Comparison of ENCODE assay signal across 28 cellular contexts in the genomic region with DNA sequence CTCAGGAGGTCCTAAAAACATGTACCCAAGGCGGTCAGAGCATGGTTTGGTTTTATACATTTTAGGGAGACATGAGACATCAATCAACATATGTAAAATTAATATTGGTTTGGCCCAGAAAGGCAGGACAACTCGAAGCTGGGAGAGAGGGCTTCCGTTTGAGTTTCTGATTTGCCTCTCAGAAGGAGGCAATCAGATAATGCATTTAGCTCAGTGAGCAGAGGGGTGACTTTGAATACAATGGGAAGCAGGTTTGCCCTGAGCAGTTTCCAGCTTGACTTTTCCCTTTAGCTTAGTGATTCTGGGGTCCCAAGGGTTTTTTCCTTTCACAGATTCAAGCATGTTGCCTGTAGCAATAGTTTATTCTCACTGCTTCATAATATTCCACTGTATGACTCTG.
"Had no signal": no experiment of that assay in that cellular context is flagged by ENCODE, and none has a peak within 500 bp of the region (broad histone marks: within the 10 kb centered on the region; RNA-seq: fewer than 3 reads in every experiment).

No MANE protein-coding gene starts in this region.

- DNase-seq: activated CD4-positive, alpha-beta memory T cell treated with anti-CD3 and anti-CD28 coated beads for 36 hours; activated CD4-positive, alpha-beta T cell treated with anti-CD3 and anti-CD28 coated beads, Interleukin-2, amount 10 ng/mL, durations not matched to agents 24 days and 14 days; activated CD4-positive, CD25-positive, alpha-beta regulatory T cell treated with anti-CD3 and anti-CD28 coated beads, Interleukin-2, amount 50 U/mL, for 72 hours; activated CD8-positive, alpha-beta memory T cell treated with anti-CD3 and anti-CD28 coated beads, Interleukin-2, amount 50 U/mL, for 4 hours; activated gamma-delta T cell treated with Interleukin-2 at 50 U/mL for 16 hours; activated naive CD4-positive, alpha-beta T cell treated with anti-CD3 and anti-CD28 coated beads, Interleukin-2, amount 50 U/mL, for 16 hours; activated T-cell treated with anti-CD3 and anti-CD28 coated beads, Interleukin-2, amount 50 U/mL, for 24 hours; amniotic stem cell; central memory CD4-positive, alpha-beta T cell; foreskin melanocyte; left ventricle myocardium inferior; ovary; psoas muscle; sigmoid colon; small intestine; stimulated activated CD4-positive, alpha-beta T cell treated with anti-CD3 and anti-CD28 coated beads, Interleukin-4, amount 100 ng/mL, for 24 hours; stimulated activated naive CD8-positive, alpha-beta T cell treated with anti-CD3 and anti-CD28 coated beads, Interleukin-15, amount 100 ng/mL, for 72 hours; substantia nigra; thyroid gland; upper lobe of right lung had no signal

- H3K9me3 ChIP-seq: esophagus muscularis mucosa, ovary, psoas muscle, sigmoid colon, thyroid gland, upper lobe of right lung had no signal

- H3K27ac ChIP-seq: esophagus muscularis mucosa, left ventricle myocardium inferior, ovary, psoas muscle, sigmoid colon, thyroid gland, upper lobe of right lung, VCaP had no signal

- H3K4me3 ChIP-seq: esophagus muscularis mucosa, left ventricle myocardium inferior, lung, ovary, psoas muscle, sigmoid colon, thyroid gland, upper lobe of right lung had no signal

- FAIRE-seq: astrocyte, small intestine, TTC549 had no signal

- H3K27ac Mint-ChIP-seq: activated CD4-positive, alpha-beta memory T cell treated with anti-CD3 and anti-CD28 coated beads for 36 hours; activated CD4-positive, alpha-beta T cell treated with anti-CD3 and anti-CD28 coated beads, Interleukin-2, amount 10 ng/mL, durations not matched to agents 24 days and 14 days; activated T-cell treated with anti-CD3 and anti-CD28 coated beads, Interleukin-2, amount 50 U/mL, for 24 hours; activated T-helper 17 cell treated with anti-CD3 and anti-CD28 coated beads, Interleukin-2, amount 50 U/mL, for 72 hours; nephron; stimulated activated effector memory CD8-positive, alpha-beta T cell treated with anti-CD3 and anti-CD28 coated beads, Interleukin-12 subunit alpha, Interleukin-12 subunit beta, amount 100 ng/mL, for 72 hours; stimulated activated naive CD8-positive, alpha-beta T cell treated with anti-CD3 and anti-CD28 coated beads, Interleukin-15, amount 100 ng/mL, for 72 hours had no signal

- H3K36me3 ChIP-seq: esophagus muscularis mucosa, left ventricle myocardium inferior, ovary, sigmoid colon, thyroid gland, upper lobe of right lung had no signal

- ATAC-seq: activated T-helper 17 cell treated with anti-CD3 and anti-CD28 coated beads, Interleukin-2, amount 50 U/mL, for 72 hours; psoas muscle; stimulated activated effector memory CD8-positive, alpha-beta T cell treated with anti-CD3 and anti-CD28 coated beads, Interleukin-12 subunit alpha, Interleukin-12 subunit beta, amount 100 ng/mL, for 72 hours; stimulated activated naive CD8-positive, alpha-beta T cell treated with anti-CD3 and anti-CD28 coated beads, Interleukin-15, amount 100 ng/mL, for 72 hours; upper lobe of right lung had no signal

- H3K27me3 Mint-ChIP-seq: activated T-cell treated with anti-CD3 and anti-CD28 coated beads, Interleukin-2, amount 50 U/mL, for 24 hours; activated T-helper 17 cell treated with anti-CD3 and anti-CD28 coated beads, Interleukin-2, amount 50 U/mL, for 72 hours; stimulated activated naive CD8-positive, alpha-beta T cell treated with anti-CD3 and anti-CD28 coated beads, Interleukin-15, amount 100 ng/mL, for 72 hours had no signal

- H3K9me3 Mint-ChIP-seq: activated T-helper 17 cell treated with anti-CD3 and anti-CD28 coated beads, Interleukin-2, amount 50 U/mL, for 72 hours; nephron; stimulated activated effector memory CD8-positive, alpha-beta T cell treated with anti-CD3 and anti-CD28 coated beads, Interleukin-12 subunit alpha, Interleukin-12 subunit beta, amount 100 ng/mL, for 72 hours had no signal

- H3K27me3 ChIP-seq: esophagus muscularis mucosa, ovary, sigmoid colon, thyroid gland, upper lobe of right lung had no signal

- H3K4me3 Mint-ChIP-seq: activated CD4-positive, alpha-beta memory T cell treated with anti-CD3 and anti-CD28 coated beads for 36 hours; activated CD4-positive, alpha-beta T cell treated with anti-CD3 and anti-CD28 coated beads, Interleukin-2, amount 10 ng/mL, durations not matched to agents 24 days and 14 days; activated T-cell treated with anti-CD3 and anti-CD28 coated beads, Interleukin-2, amount 50 U/mL, for 24 hours; activated T-helper 17 cell treated with anti-CD3 and anti-CD28 coated beads, Interleukin-2, amount 50 U/mL, for 72 hours; nephron; stimulated activated effector memory CD8-positive, alpha-beta T cell treated with anti-CD3 and anti-CD28 coated beads, Interleukin-12 subunit alpha, Interleukin-12 subunit beta, amount 100 ng/mL, for 72 hours; stimulated activated naive CD8-positive, alpha-beta T cell treated with anti-CD3 and anti-CD28 coated beads, Interleukin-15, amount 100 ng/mL, for 72 hours had no signal
